Comparison of ENCODE assay signal across 20 cellular contexts in genomic region chr4:145820407-145820806, GRCh38.
A peak's percentile ranks its signal among the peaks of the same experiment; 100 is the strongest.
DNase-seq lines count a peak whose midpoint lies in the region; ATAC-seq, FAIRE-seq and TF ChIP-seq lines count a peak whose summit lies in the region.
"Had no signal": no experiment of that assay in that cellular context is flagged by ENCODE, and none has a peak within 500 bp of the region (broad histone marks: within the 10 kb centered on the region; RNA-seq: fewer than 3 reads in every experiment).

No MANE protein-coding gene starts in this region.

- 0 out of 2 replicates have a peak overlapping the region, but pooled peaks have one; percentile 11 for H3K23ac ChIP-seq in IMR-90 (ENCODE audit: low read depth, low read length)

- H3K27ac ChIP-seq in IMR-90 (ENCODE audit: insufficient read depth, low read length) (no peak overlapping the region), sigmoid colon (peak overlapping the region; percentile 41 to 74 (median 68))
- H3K27ac ChIP-seq: ascending aorta, parathyroid adenoma had no signal

- ATAC-seq in IMR-90 (ENCODE audit: low read depth) (no peak), GM18502 (IDR thresholded peaks at IDR 0.05; ENCODE audit: poor library complexity, unreplicated experiment) (no peak)

- H4K5ac ChIP-seq in IMR-90 (ENCODE audit: low read depth, low read length), result no peak overlapping the region

- H3K36me3 ChIP-seq in IMR-90 (ENCODE audit: control insufficient read depth, insufficient read depth, low read length) (peaks cover 6% of the 10 kb centered on the region), endocrine pancreas (ENCODE audit: control insufficient read depth, insufficient read depth, low read length) (no peaks in the 10 kb centered on the region), sigmoid colon (peaks cover 0 to 3% (median 0%) of the 10 kb centered on the region in 4 donors)

- no peak overlapping the region for H4K8ac ChIP-seq in IMR-90 (ENCODE audit: low read depth in 2 of 2, low read length in 2 of 2)

- H3K79me1 ChIP-seq in IMR-90 (ENCODE audit: low read depth in 1 of 2, low read length in 2 of 2), result peaks cover 7 to 14% of the 10 kb centered on the region in 2 experiments; a peak in 3 of 4 replicates

- peak; percentile 40 for DNase-seq in IMR-90
- DNase-seq in NCI-H69 (lab: John Stamatoyannopoulos, UW), result peak; percentile 5
- DNase-seq in sigmoid colon, result no peak
- DNase-seq in GM19239 (ENCODE audit: insufficient read length, low spot score), result no peak
- DNase-seq in DMS79 treated with DMSO at 0.1 percent for 48 hours (lab: John Stamatoyannopoulos, UW), result no peak
- DNase-seq: activated CD4-positive, CD25-positive, alpha-beta regulatory T cell treated with anti-CD3 and anti-CD28 coated beads, Interleukin-2, amount 50 U/mL, for 72 hours; activated naive CD4-positive, alpha-beta T cell; H7; KBM-7; left ventricle myocardium superior; NCI-H1417; NCI-H226; OCI-M1; T-helper 9 cell had no signal

- H3K14ac ChIP-seq in IMR-90 (replicated peaks; ENCODE audit: low read depth, low read length), result 0 out of 2 replicates have a peak overlapping the region, but pooled peaks have one; percentile 1

- H3K56ac ChIP-seq in IMR-90 (ENCODE audit: extremely low read depth, insufficient read depth, low read length), result no peak overlapping the region

- peak overlapping the region; percentile 11; the same call in 1 of the 2 replicates for H2BK20ac ChIP-seq in IMR-90 (ENCODE audit: low read depth, low read length)

- dilution Hi-C loops in IMR-90 (cut with HindIII; ENCODE audit: low sequenced_read_pairs, unreplicated experiment), result no loop called here

- no peak overlapping the region for H2BK15ac ChIP-seq in IMR-90 (ENCODE audit: low read depth, low read length)

- H3K27me3 ChIP-seq in IMR-90 (ENCODE audit: control insufficient read depth, insufficient read depth, low read length) (no peaks in the 10 kb centered on the region), endocrine pancreas (ENCODE audit: control insufficient read depth, insufficient read depth, low read length) (no peaks in the 10 kb centered on the region), sigmoid colon (no peaks in the 10 kb centered on the region)
- H3K27me3 ChIP-seq: ascending aorta had no signal

- WGBS in IMR-90 (ENCODE audit: extremely low coverage in 2 of 2, insufficient read length in 1 of 2), 2 experiments, result 25% methylated on average over 1 of the region's 3 CpGs; no CpG with 5 or more reads in 1 of the 2 experiments
- 63 to 69% methylated on average over 3 of the region's 3 CpGs for WGBS in sigmoid colon, 2 donors

- TF ChIP-seq POLR2A in IMR-90 (IDR thresholded peaks at IDR 0.05; ENCODE audit: low read depth, low read length) (no peak), sigmoid colon (IDR thresholded peaks at IDR 0.05) (no peak)

- H2BK120ac ChIP-seq in IMR-90 (ENCODE audit: low read depth, low read length), result peak overlapping the region; percentile 30; the same call in 1 of the 2 replicates

- H3K4me1 ChIP-seq in IMR-90 (ENCODE audit: control insufficient read depth, insufficient read depth, low read length) (peaks cover 18% of the 10 kb centered on the region), endocrine pancreas (ENCODE audit: control insufficient read depth, insufficient read depth, low read length) (peaks cover 4% of the 10 kb centered on the region), sigmoid colon (peaks cover 0 to 37% (median 24%) of the 10 kb centered on the region in 4 donors)
- H3K4me1 ChIP-seq: ascending aorta, parathyroid adenoma had no signal

- TF ChIP-seq CTCF in IMR-90 (conservative IDR thresholded peaks at IDR 0.05; ENCODE audit: low read depth, low read length) (no peak), sigmoid colon (IDR thresholded peaks at IDR 0.05) (no peak)

- H3K9ac ChIP-seq in IMR-90 (ENCODE audit: low read depth, low read length) (no peak overlapping the region), endocrine pancreas (ENCODE audit: control insufficient read depth, insufficient read depth, low read length) (no peak overlapping the region)
- H3K9ac ChIP-seq: parathyroid adenoma had no signal

- no TSS peak for BruUV-seq in IMR-90 (replicated peaks; lab: Mats Ljungman, UMichigan)

- H2AK9ac ChIP-seq in IMR-90 (replicated peaks; ENCODE audit: low read depth, low read length, poor library complexity), result no peak overlapping the region

- H2AK5ac ChIP-seq in IMR-90 (ENCODE audit: low read depth, low read length), result no peak overlapping the region

- peaks cover 9% of the 10 kb centered on the region; the same call in 1 of the 2 replicates for H3K9me1 ChIP-seq in IMR-90 (ENCODE audit: insufficient read depth, low read length)

- no peak for FAIRE-seq in GM19239 (lab: Jason Lieb, UNC)
- FAIRE-seq: D721Med, frontal cortex had no signal

- in situ Hi-C loops in IMR-90 (cut with MboI; ENCODE audit: low sequenced_read_pairs), result no loop called here

- CTCF ChIA-PET in IMR-90 (lab: Yijun Ruan, JAX), result interaction anchor here (0.7 kb wide), 1 partner anchor 775 kb away, joined by 3 read pairs; no protein-coding TSS in a partner anchor

- H3K18ac ChIP-seq in IMR-90 (ENCODE audit: low read depth, low read length), result peak overlapping the region; percentile 74; the same call in 1 of the 2 replicates

- no peak for TF ChIP-seq RAD21 in IMR-90 (IDR thresholded peaks at IDR 0.05; ENCODE audit: low read length)

- H3K4ac ChIP-seq in IMR-90 (ENCODE audit: low read depth, low read length), result peak overlapping the region; percentile 19; the same call in 1 of the 2 replicates

- no peak for TF ChIP-seq EP300 in sigmoid colon (IDR thresholded peaks at IDR 0.05)

- intact Hi-C loops in IMR-90 (cut with micrococcal nuclease) (no loop called here), sigmoid colon (cut with DNase I) (no loop called here)

- H4K91ac ChIP-seq in IMR-90 (ENCODE audit: insufficient read depth, low read depth, low read length), result no peak overlapping the region

- peak overlapping the region; percentile 28; the same call in 1 of the 2 replicates for H3K4me2 ChIP-seq in IMR-90 (ENCODE audit: low read depth, low read length)

- peak overlapping the region; percentile 43 for H2BK5ac ChIP-seq in IMR-90 (ENCODE audit: low read depth, low read length, poor library complexity, severe bottlenecking)

- no peak overlapping the region for H2AFZ ChIP-seq in IMR-90 (replicated peaks; ENCODE audit: low read length, poor library complexity)
- H2AFZ ChIP-seq: parathyroid adenoma had no signal

- no peaks in the 10 kb centered on the region for H4K20me1 ChIP-seq in IMR-90 (ENCODE audit: insufficient read depth, low read length)

- no peak overlapping the region for H3K4me3 ChIP-seq in IMR-90 (ENCODE audit: insufficient read depth, low read depth, low read length)
- H3K4me3 ChIP-seq in endocrine pancreas (ENCODE audit: control insufficient read depth, insufficient read depth, low read length), result peak overlapping the region; percentile 63
- no peak overlapping the region for H3K4me3 ChIP-seq in sigmoid colon
- H3K4me3 ChIP-seq: ascending aorta had no signal

- H3K9me3 ChIP-seq in IMR-90 (ENCODE audit: control insufficient read depth, insufficient read depth, low read length) (no peaks in the 10 kb centered on the region), endocrine pancreas (ENCODE audit: control insufficient read depth, low read length) (no peaks in the 10 kb centered on the region), sigmoid colon (no peaks in the 10 kb centered on the region)
- H3K9me3 ChIP-seq: ascending aorta had no signal

- POLR2A ChIA-PET in IMR-90 (lab: Charles Lee; ENCODE audit: unreplicated experiment), result interaction anchor here (0.6 to 0.7 kb wide), 2 partner anchors 23 to 202 kb away, joined by 3 to 4 read pairs; no protein-coding TSS in a partner anchor

TF ChIP-seq in IMR-90, 13 proteins besides CTCF, POLR2A, EP300 and RAD21:
- TF ChIP-seq CHD1 (IDR thresholded peaks at IDR 0.05; ENCODE audit: low read depth, low read length) (no peak), CEBPB (IDR thresholded peaks at IDR 0.05; ENCODE audit: low read depth, low read length) (peak; percentile 20; the same call in 1 of the 2 replicates), RFX5 (IDR thresholded peaks at IDR 0.05; ENCODE audit: low read depth, low read length) (no peak), FOS (IDR thresholded peaks at IDR 0.05; ENCODE audit: low read depth, low read length) (no peak), USF2 (IDR thresholded peaks at IDR 0.05; ENCODE audit: low read depth, low read length) (no peak), MAZ (IDR thresholded peaks at IDR 0.05; ENCODE audit: borderline replicate concordance, low read depth, low read length) (no peak), BHLHE40 (IDR thresholded peaks at IDR 0.05; ENCODE audit: low read depth, low read length) (no peak), MAFK (IDR thresholded peaks at IDR 0.05; ENCODE audit: low read depth, low read length) (no peak), SMC3 (IDR thresholded peaks at IDR 0.05; ENCODE audit: low read depth, low read length) (no peak), ELK1 (IDR thresholded peaks at IDR 0.05; ENCODE audit: borderline replicate concordance, low read depth, low read length) (no peak), MXI1 (IDR thresholded peaks at IDR 0.05; ENCODE audit: borderline replicate concordance, low read depth, low read length) (no peak), NFE2L2 (IDR thresholded peaks at IDR 0.05; ENCODE audit: low read depth, low read length) (peak; percentile 14; the same call in 1 of the 2 replicates), RCOR1 (IDR thresholded peaks at IDR 0.05; ENCODE audit: insufficient replicate concordance, low read length) (no peak)
TF ChIP-seq in IMR-90: peak in this region for 2.

Comparison
In these comparisons a context has a peak if more than half of its experiments do, and no peak if none do; other contexts are left out.
1. DNase-seq: peak in IMR-90 (single experiment) and NCI-H69 (single experiment); none in sigmoid colon (single experiment), GM19239 (single experiment) and DMS79 treated with DMSO at 0.1 percent for 48 hours (single experiment).